Comparison of ENCODE assay signal across 19 cellular contexts in the genomic region with DNA sequence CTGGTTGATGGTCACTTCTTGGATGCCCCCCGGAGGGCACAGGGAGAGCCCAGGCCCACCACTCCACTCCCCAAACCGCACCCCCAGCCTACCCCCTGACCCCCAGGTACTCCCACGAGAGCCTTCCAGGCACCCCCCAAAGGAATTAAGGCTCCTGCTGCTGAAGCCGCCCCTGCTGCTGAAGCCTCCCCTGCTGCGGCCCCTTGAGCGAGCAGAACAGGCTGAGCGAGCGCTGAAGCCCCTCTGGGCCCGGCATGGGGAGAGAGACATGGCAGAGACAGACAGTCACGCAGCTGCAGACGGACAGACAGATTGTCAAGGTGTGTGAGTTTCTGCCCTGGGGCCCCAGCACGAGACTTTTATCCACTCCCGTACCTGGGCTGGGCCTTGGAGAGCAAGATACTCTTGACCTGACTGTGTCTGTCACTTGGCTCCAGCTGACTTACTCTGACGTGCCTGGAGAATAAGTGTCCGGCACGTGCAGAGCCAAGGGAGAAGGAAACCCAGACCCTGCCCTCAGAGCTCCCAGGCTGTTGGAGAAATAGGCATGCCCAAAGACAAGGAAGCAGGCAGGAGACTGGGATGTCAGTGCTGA. TPM values are rescaled to one million over a fixed set of nuclear protein-coding genes. Genes with fewer than 3 reads are reported as not detected.
"Had no signal": no experiment of that assay in that cellular context is flagged by ENCODE, and none has a peak within 500 bp of the region (broad histone marks: within the 10 kb centered on the region; RNA-seq: fewer than 3 reads in every experiment).

A gene with protein sequence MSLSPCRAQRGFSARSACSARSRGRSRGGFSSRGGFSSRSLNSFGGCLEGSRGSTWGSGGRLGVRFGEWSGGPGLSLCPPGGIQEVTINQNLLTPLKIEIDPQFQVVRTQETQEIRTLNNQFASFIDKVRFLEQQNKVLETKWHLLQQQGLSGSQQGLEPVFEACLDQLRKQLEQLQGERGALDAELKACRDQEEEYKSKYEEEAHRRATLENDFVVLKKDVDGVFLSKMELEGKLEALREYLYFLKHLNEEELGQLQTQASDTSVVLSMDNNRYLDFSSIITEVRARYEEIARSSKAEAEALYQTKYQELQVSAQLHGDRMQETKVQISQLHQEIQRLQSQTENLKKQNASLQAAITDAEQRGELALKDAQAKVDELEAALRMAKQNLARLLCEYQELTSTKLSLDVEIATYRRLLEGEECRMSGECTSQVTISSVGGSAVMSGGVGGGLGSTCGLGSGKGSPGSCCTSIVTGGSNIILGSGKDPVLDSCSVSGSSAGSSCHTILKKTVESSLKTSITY (minus strand): TSS at position 334 of the 595 bp plus-strand sequence. CDS start 64 bp downstream, at position 270.

- H3K4me1 ChIP-seq: esophagus muscularis mucosa, left ventricle myocardium inferior had no signal

- H3K4me1 Mint-ChIP-seq: activated CD4-positive, alpha-beta T cell treated with anti-CD3 and anti-CD28 coated beads, Interleukin-2, amount 10 ng/mL, durations not matched to agents 7 days and 5 days; activated T-helper 17 cell treated with anti-CD3 and anti-CD28 coated beads, Interleukin-2, amount 50 U/mL, for 72 hours; natural killer cell had no signal

- H3K27ac Mint-ChIP-seq: activated CD4-positive, alpha-beta T cell treated with anti-CD3 and anti-CD28 coated beads, Interleukin-2, amount 10 ng/mL, durations not matched to agents 7 days and 5 days; activated T-helper 17 cell treated with anti-CD3 and anti-CD28 coated beads, Interleukin-2, amount 50 U/mL, for 72 hours; natural killer cell; stimulated activated naive CD8-positive, alpha-beta T cell treated with anti-CD3 and anti-CD28 coated beads, Interleukin-15, Interleukin-2, amounts not matched to agents 100 ng/mL and 50 ng/mL, for 24 hours had no signal

- DNase-seq: activated CD4-positive, alpha-beta T cell treated with anti-CD3 and anti-CD28 coated beads, Interleukin-2, amount 10 ng/mL, durations not matched to agents 7 days and 5 days; activated CD4-positive, CD25-positive, alpha-beta regulatory T cell; activated naive CD4-positive, alpha-beta T cell treated with Interleukin-2 at 50 U/mL for 16 hours; activated T-cell treated with anti-CD3 and anti-CD28 coated beads for 4 hours; left ventricle myocardium inferior; mesendoderm; natural killer cell; stimulated activated CD4-positive, alpha-beta T cell treated with anti-CD3 and anti-CD28 coated beads, Interleukin-4, amount 100 ng/mL, for 4 hours; stimulated activated CD8-positive, alpha-beta memory T cell treated with anti-CD3 and anti-CD28 coated beads, Interleukin-4, amount 100 ng/mL, for 48 hours had no signal

- H3K9me3 Mint-ChIP-seq: activated CD4-positive, alpha-beta T cell treated with anti-CD3 and anti-CD28 coated beads, Interleukin-2, amount 10 ng/mL, durations not matched to agents 7 days and 5 days; activated T-helper 17 cell treated with anti-CD3 and anti-CD28 coated beads, Interleukin-2, amount 50 U/mL, for 72 hours; natural killer cell; stimulated activated naive CD8-positive, alpha-beta T cell treated with anti-CD3 and anti-CD28 coated beads, Interleukin-15, Interleukin-2, amounts not matched to agents 100 ng/mL and 50 ng/mL, for 24 hours had no signal

- H3K36me3 Mint-ChIP-seq: natural killer cell had no signal

- H3K27ac ChIP-seq: dorsolateral prefrontal cortex, esophagus muscularis mucosa, hepatocyte, left ventricle myocardium inferior, thoracic aorta had no signal

- H3K9me3 ChIP-seq: esophagus muscularis mucosa, left ventricle myocardium inferior, thoracic aorta had no signal

- H3K4me3 ChIP-seq: dorsolateral prefrontal cortex, esophagus muscularis mucosa, hepatocyte, left ventricle myocardium inferior, thoracic aorta had no signal

- ATAC-seq: activated T-helper 17 cell treated with anti-CD3 and anti-CD28 coated beads, Interleukin-2, amount 50 U/mL, for 72 hours; natural killer cell had no signal

- H3K36me3 ChIP-seq: esophagus muscularis mucosa, left ventricle myocardium inferior, thoracic aorta had no signal

- H3K4me3 Mint-ChIP-seq: activated CD4-positive, alpha-beta T cell treated with anti-CD3 and anti-CD28 coated beads, Interleukin-2, amount 10 ng/mL, durations not matched to agents 7 days and 5 days; activated T-helper 17 cell treated with anti-CD3 and anti-CD28 coated beads, Interleukin-2, amount 50 U/mL, for 72 hours; natural killer cell; stimulated activated naive CD8-positive, alpha-beta T cell treated with anti-CD3 and anti-CD28 coated beads, Interleukin-15, Interleukin-2, amounts not matched to agents 100 ng/mL and 50 ng/mL, for 24 hours had no signal

RNA-seq across cellular contexts. Expression of the gene that starts here (rescaled TPM):
- total RNA-seq: activated CD4-positive, alpha-beta T cell treated with anti-CD3 and anti-CD28 coated beads, Interleukin-2, amount 10 ng/mL, durations not matched to agents 7 days and 5 days; activated T-helper 17 cell treated with anti-CD3 and anti-CD28 coated beads, Interleukin-2, amount 50 U/mL, for 72 hours; astrocyte; fibroblast of villous mesenchyme; glomerular endothelial cell; hepatocyte; left ventricle myocardium inferior; natural killer cell; skeletal muscle tissue; thoracic aorta had no signal
